8 cellular contexts compared by ENCODE assay signal in the genomic region with DNA sequence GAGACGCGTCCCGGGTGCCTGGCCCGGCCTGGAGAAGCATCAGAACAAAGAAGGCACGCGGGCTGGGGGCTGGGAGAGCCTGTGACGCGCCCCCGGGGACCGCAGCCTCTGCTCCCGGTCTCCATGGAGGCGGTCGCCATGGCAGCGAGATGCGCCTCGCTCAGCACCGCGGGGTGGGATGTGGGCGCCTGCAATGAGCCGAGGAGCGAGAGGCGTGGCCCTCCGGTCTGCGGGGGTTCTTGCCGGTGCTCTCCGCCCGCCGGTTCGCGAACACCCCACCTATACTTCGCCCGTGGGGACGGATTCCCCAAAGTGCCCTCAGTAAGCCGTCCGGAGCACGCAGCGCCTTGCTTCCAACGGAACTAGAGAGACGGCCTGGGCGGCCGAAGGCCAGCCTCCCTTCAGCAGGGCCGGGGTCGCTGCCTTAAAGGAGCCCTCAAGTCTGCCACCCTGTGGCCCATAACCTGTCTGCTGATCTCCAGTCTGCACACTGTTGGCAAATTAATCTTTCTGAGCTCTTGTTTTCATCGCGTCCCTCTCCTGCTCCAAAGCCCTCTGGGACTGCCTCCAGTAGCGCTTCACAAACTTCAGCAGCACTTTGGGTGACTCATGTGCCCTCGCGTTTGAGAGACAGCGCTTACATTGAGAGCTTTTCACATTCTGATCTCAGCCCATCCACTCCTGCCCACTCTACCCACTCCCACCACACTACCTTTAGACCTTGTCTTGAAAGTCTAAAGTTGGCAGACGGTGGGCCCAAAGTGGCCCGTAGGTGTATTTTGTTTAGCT. TPM values are rescaled to one million over a fixed set of nuclear protein-coding genes. Genes with fewer than 3 reads are reported as not detected.
DNase-seq lines count a peak whose midpoint lies in the region; ATAC-seq, FAIRE-seq and TF ChIP-seq lines count a peak whose summit lies in the region.

No MANE protein-coding gene starts in this region.

- H3K4me1 ChIP-seq in ACC112 (ENCODE audit: control insufficient read depth, insufficient read depth, low read length, unreplicated experiment) (peaks cover 16% of the 10 kb centered on the region), HepG2 (ENCODE audit: insufficient read depth, low read length) (peaks cover 74% of the 10 kb centered on the region)

- TF ChIP-seq EP300 in HepG2 (IDR thresholded peaks at IDR 0.05; ENCODE audit: low read depth in 2 of 2, low read length in 2 of 2) (0 out of 4 replicates have a peak, but pooled peaks of 1 of the 2 experiments have one; percentile 1), HepG2 (CRISPR knock-in tag; IDR thresholded peaks at IDR 0.05; ENCODE audit: borderline replicate concordance) (no peak; the same call in 1 of the 2 replicates)

- POLR2A ChIA-PET in HepG2 (lab: Yijun Ruan, JAX): interaction anchor here (0.7 to 3.4 kb wide), 22 partner anchors 8 to 367 kb away, joined by 3 to 74 read pairs (median 5); a partner anchor contains a TSS

- no peaks in the 10 kb centered on the region for H3K9me3 ChIP-seq in HepG2 (ENCODE audit: low read length)

- peak; percentile 94 for FAIRE-seq in HepG2 (lab: Jason Lieb, UNC)

- BruUV-seq in HepG2 (replicated peaks; lab: Mats Ljungman, UMichigan): TSS peak; percentile 91

- TF ChIP-seq CTCF in coronary artery (IDR thresholded peaks at IDR 0.05) (no peak), HepG2 (CRISPR knock-in tag; IDR thresholded peaks at IDR 0.05) (peak; percentile 81)

- H3K4me3 ChIP-seq in ACC112 (ENCODE audit: low read depth, low read length) (peak overlapping the region; percentile 96), coronary artery (peak overlapping the region; percentile 85), HepG2 (replicated peaks in 1 of 3; ENCODE audit: insufficient read depth in 1 of 3, low read depth in 2 of 3, low read length in 3 of 3) (peak overlapping the region; percentile 67 to 93 (median 73))

- TF ChIP-seq RAD21 in HepG2 (CRISPR knock-in tag; IDR thresholded peaks at IDR 0.05): peak; percentile 67

- H3K79me2 ChIP-seq in ACC112 (ENCODE audit: control insufficient read depth, insufficient read depth, low read length, unreplicated experiment) (peaks cover 9% of the 10 kb centered on the region), HepG2 (ENCODE audit: insufficient read depth, low read length) (peaks cover 22% of the 10 kb centered on the region)

- H3K27me3 ChIP-seq in ACC112 (ENCODE audit: insufficient read depth, low read length) (no peaks in the 10 kb centered on the region), HepG2 (ENCODE audit: control insufficient read depth in 1 of 2, insufficient read depth in 2 of 2, low read length in 2 of 2) (no peaks in the 10 kb centered on the region)

- intact Hi-C loops in HepG2 (cut with micrococcal nuclease; ENCODE audit: unreplicated experiment): loop anchor here (1.0 kb wide), 3 partner anchors 13 to 52 kb away; a partner anchor contains a TSS

- H2AFZ ChIP-seq in ACC112 (ENCODE audit: low read length, unreplicated experiment) (peak overlapping the region; percentile 80), HepG2 (ENCODE audit: low read length) (no peak overlapping the region)

- TF ChIP-seq POLR2A in HepG2 (IDR thresholded peaks at IDR 0.05; ENCODE audit: insufficient read depth in 1 of 2, low read depth in 2 of 2, low read length in 2 of 2): 0 out of 4 replicates have a peak, but pooled peaks of 1 of the 2 experiments have one; percentile 11

- H3K27ac ChIP-seq in ACC112 (ENCODE audit: low read depth, low read length): peak overlapping the region; percentile 68
- H3K27ac ChIP-seq in coronary artery: peak overlapping the region; percentile 80 to 96
- peak overlapping the region; percentile 75 for H3K27ac ChIP-seq in HepG2 (ENCODE audit: extremely low read length, insufficient read depth, low read length)

- no peaks in the 10 kb centered on the region for H4K20me1 ChIP-seq in HepG2 (ENCODE audit: insufficient read depth, low read length)

- in situ Hi-C loops in HepG2 (cut with HindIII; ENCODE audit: extremely low pct_ligation_motif_present, low pct_unique_long_range_greater_than_20kb): no loop called here

- under 1% methylated on average over 34 of the region's 51 CpGs for WGBS in HepG2 (ENCODE audit: low lambda C conversion rate)

- peak overlapping the region; percentile 85 for H3K4me2 ChIP-seq in HepG2 (ENCODE audit: low read depth, low read length)

- H3K36me3 ChIP-seq in ACC112 (ENCODE audit: insufficient read depth, low read length): no peaks in the 10 kb centered on the region
- H3K36me3 ChIP-seq in HepG2 (replicated peaks in 1 of 2; ENCODE audit: control insufficient read depth in 1 of 2, insufficient read depth in 2 of 2, low read length in 2 of 2): no peaks in the 10 kb centered on the region

- ATAC-seq in GM18511 (IDR thresholded peaks at IDR 0.05; ENCODE audit: unreplicated experiment) (peak; percentile 44), HG03135 (IDR thresholded peaks at IDR 0.05; ENCODE audit: unreplicated experiment) (peak; percentile 42), HepG2 (peak; percentile 73)

- peak overlapping the region; percentile 81 for H3K9ac ChIP-seq in HepG2 (ENCODE audit: insufficient read depth, low read depth, low read length)

- DNase-seq in NCI-H510A treated with DMSO at 0.1 percent for 48 hours (lab: John Stamatoyannopoulos, UW): peak; percentile 79
- DNase-seq in activated CD4-positive, alpha-beta T cell treated with anti-CD3 and anti-CD28 coated beads for 48 hours: peak; percentile 86
- no peak for DNase-seq in coronary artery (ENCODE audit: low spot score)
- peak; percentile 83 for DNase-seq in HepG2 (ENCODE audit: low spot score)
- DNase-seq in stimulated activated CD4-positive, alpha-beta T cell treated with anti-CD3 and anti-CD28 coated beads, Interleukin-4, amount 100 ng/mL, for 1 hour: peak; percentile 80

- CTCF ChIA-PET in HepG2 (lab: Yijun Ruan, JAX; ENCODE audit: low intra/inter-chr PET ratio, low total read pairs): interaction anchor here (1.0 to 2.7 kb wide), 7 partner anchors 10 to 92 kb away, joined by 3 to 11 read pairs (median 7); a partner anchor contains a TSS

RNA-seq across cellular contexts. Expression of a gene that starts 1.0 kb away (rescaled TPM):
- total RNA-seq in HepG2 (2016; rRNA removed; fragmentation: Illumina TruSeq; extraction: Trizol): 70.0 and 90.6 TPM in 2 replicates
- 120 and 149 TPM in 2 replicates for total RNA-seq in HepG2 (2016; cell fraction: cytosol; rRNA removed; fragmentation: Illumina TruSeq; extraction: Trizol; ENCODE audit: low read depth)
- 67.4 and 89.2 TPM in 2 replicates for total RNA-seq in HepG2 (2016; cell fraction: insoluble cytoplasmic fraction; rRNA removed; fragmentation: Illumina TruSeq; extraction: Trizol)
- 165 and 207 TPM in 2 replicates for total RNA-seq in HepG2 (2016; cell fraction: membrane; rRNA removed; fragmentation: Illumina TruSeq; extraction: Trizol)
- 43.5 and 46.5 TPM in 2 replicates for total RNA-seq in HepG2 (2016; cell fraction: nucleus; rRNA removed; fragmentation: Illumina TruSeq; extraction: Trizol)
- polyA plus RNA-seq in HepG2 (2011; rRNA removed): 38.3 and 51.7 TPM in 2 replicates
- 41.7 and 67.3 TPM in 2 replicates for polyA plus RNA-seq in HepG2 (2011; cell fraction: cytosol; rRNA removed)
- 36.2 and 38.2 TPM in 2 replicates for polyA plus RNA-seq in HepG2 (2011; cell fraction: nucleus; rRNA removed)
- 37.4 and 38.4 TPM in 2 replicates for polyA plus RNA-seq in HepG2 (2012)
- 210 and 248 TPM in 2 replicates for polyA plus RNA-seq in HepG2 (2016; cell fraction: cytosol; fragmentation: Illumina TruSeq; extraction: Trizol; ENCODE audit: low read depth)
- polyA plus RNA-seq in HepG2 (2016; cell fraction: insoluble cytoplasmic fraction; fragmentation: Illumina TruSeq; extraction: Trizol; ENCODE audit: low read depth): 96.6 and 129 TPM in 2 replicates
- polyA plus RNA-seq in HepG2 (2016; cell fraction: membrane; fragmentation: Illumina TruSeq; extraction: Trizol; ENCODE audit: low read depth): 249 and 277 TPM in 2 replicates
- polyA plus RNA-seq in HepG2 (2016; cell fraction: nucleus; fragmentation: Illumina TruSeq; extraction: Trizol; ENCODE audit: insufficient read depth, low read depth): 90.0 and 101 TPM in 2 replicates
- polyA minus RNA-seq in HepG2 (2011; rRNA and poly(A)+ RNA removed; ENCODE audit: low replicate concordance): 32.0 and 63.5 TPM in 2 replicates
- polyA minus RNA-seq in HepG2 (2011; cell fraction: cytosol; rRNA and poly(A)+ RNA removed): 30.2 and 38.4 TPM in 2 replicates
- polyA minus RNA-seq in HepG2 (2011; cell fraction: nucleus; rRNA and poly(A)+ RNA removed): 15.2 and 15.3 TPM in 2 replicates

RNA-seq across cellular contexts. Expression of a gene that starts 12.7 kb away (rescaled TPM):
- total RNA-seq in HepG2 (2016; rRNA removed; fragmentation: Illumina TruSeq; extraction: Trizol): 0.27 and 0.32 TPM in 2 replicates
- not detected in 2 replicates for total RNA-seq in HepG2 (2016; cell fraction: cytosol; rRNA removed; fragmentation: Illumina TruSeq; extraction: Trizol; ENCODE audit: low read depth)
- total RNA-seq in HepG2 (2016; cell fraction: insoluble cytoplasmic fraction; rRNA removed; fragmentation: Illumina TruSeq; extraction: Trizol): 0.15 and 0.22 TPM in 2 replicates
- 0.17 and 0.22 TPM in 2 replicates for total RNA-seq in HepG2 (2016; cell fraction: membrane; rRNA removed; fragmentation: Illumina TruSeq; extraction: Trizol)
- total RNA-seq in HepG2 (2016; cell fraction: nucleus; rRNA removed; fragmentation: Illumina TruSeq; extraction: Trizol): 0.40 TPM in 1 of 2 replicates, not detected in the other
- 0.05 and 0.11 TPM in 2 replicates for polyA plus RNA-seq in HepG2 (2011; rRNA removed)
- polyA plus RNA-seq in HepG2 (2011; cell fraction: cytosol; rRNA removed): 0.08 TPM in 1 of 2 replicates, not detected in the other
- 0.45 and 0.84 TPM in 2 replicates for polyA plus RNA-seq in HepG2 (2011; cell fraction: nucleus; rRNA removed)
- 0.11 TPM in 1 of 2 replicates, not detected in the other for polyA plus RNA-seq in HepG2 (2012)
- 0.17 and 0.22 TPM in 2 replicates for polyA plus RNA-seq in HepG2 (2016; cell fraction: cytosol; fragmentation: Illumina TruSeq; extraction: Trizol; ENCODE audit: low read depth)
- polyA plus RNA-seq in HepG2 (2016; cell fraction: insoluble cytoplasmic fraction; fragmentation: Illumina TruSeq; extraction: Trizol; ENCODE audit: low read depth): 0.24 and 0.25 TPM in 2 replicates
- 0.20 and 0.42 TPM in 2 replicates for polyA plus RNA-seq in HepG2 (2016; cell fraction: membrane; fragmentation: Illumina TruSeq; extraction: Trizol; ENCODE audit: low read depth)
- 0.29 TPM in 1 of 2 replicates, not detected in the other for polyA plus RNA-seq in HepG2 (2016; cell fraction: nucleus; fragmentation: Illumina TruSeq; extraction: Trizol; ENCODE audit: insufficient read depth, low read depth)
- 0.08 and 0.14 TPM in 2 replicates for polyA minus RNA-seq in HepG2 (2011; rRNA and poly(A)+ RNA removed; ENCODE audit: low replicate concordance)
- not detected in 2 replicates for polyA minus RNA-seq in HepG2 (2011; cell fraction: cytosol; rRNA and poly(A)+ RNA removed)
- 0.64 TPM in 1 of 2 replicates, not detected in the other for polyA minus RNA-seq in HepG2 (2011; cell fraction: nucleus; rRNA and poly(A)+ RNA removed)

RNA-seq across cellular contexts. Expression of a gene that starts 18.0 kb away (rescaled TPM):
- 42.9 and 54.5 TPM in 2 replicates for total RNA-seq in HepG2 (2016; rRNA removed; fragmentation: Illumina TruSeq; extraction: Trizol)
- total RNA-seq in HepG2 (2016; cell fraction: cytosol; rRNA removed; fragmentation: Illumina TruSeq; extraction: Trizol; ENCODE audit: low read depth): 12.7 and 12.9 TPM in 2 replicates
- total RNA-seq in HepG2 (2016; cell fraction: insoluble cytoplasmic fraction; rRNA removed; fragmentation: Illumina TruSeq; extraction: Trizol): 42.6 and 53.4 TPM in 2 replicates
- 44.1 and 47.1 TPM in 2 replicates for total RNA-seq in HepG2 (2016; cell fraction: membrane; rRNA removed; fragmentation: Illumina TruSeq; extraction: Trizol)
- total RNA-seq in HepG2 (2016; cell fraction: nucleus; rRNA removed; fragmentation: Illumina TruSeq; extraction: Trizol): 22.9 and 28.9 TPM in 2 replicates
- polyA plus RNA-seq in HepG2 (2011; rRNA removed): 10.4 and 15.6 TPM in 2 replicates
- polyA plus RNA-seq in HepG2 (2011; cell fraction: cytosol; rRNA removed): 13.3 and 14.8 TPM in 2 replicates
- polyA plus RNA-seq in HepG2 (2011; cell fraction: nucleus; rRNA removed): 19.0 and 20.4 TPM in 2 replicates
- 20.0 and 24.1 TPM in 2 replicates for polyA plus RNA-seq in HepG2 (2012)
- 11.2 and 11.4 TPM in 2 replicates for polyA plus RNA-seq in HepG2 (2016; cell fraction: cytosol; fragmentation: Illumina TruSeq; extraction: Trizol; ENCODE audit: low read depth)
- polyA plus RNA-seq in HepG2 (2016; cell fraction: insoluble cytoplasmic fraction; fragmentation: Illumina TruSeq; extraction: Trizol; ENCODE audit: low read depth): 37.8 and 42.0 TPM in 2 replicates
- 28.4 and 33.6 TPM in 2 replicates for polyA plus RNA-seq in HepG2 (2016; cell fraction: membrane; fragmentation: Illumina TruSeq; extraction: Trizol; ENCODE audit: low read depth)
- 36.6 and 38.3 TPM in 2 replicates for polyA plus RNA-seq in HepG2 (2016; cell fraction: nucleus; fragmentation: Illumina TruSeq; extraction: Trizol; ENCODE audit: insufficient read depth, low read depth)
- 40.5 and 51.2 TPM in 2 replicates for polyA minus RNA-seq in HepG2 (2011; rRNA and poly(A)+ RNA removed; ENCODE audit: low replicate concordance)
- polyA minus RNA-seq in HepG2 (2011; cell fraction: cytosol; rRNA and poly(A)+ RNA removed): 17.9 and 18.5 TPM in 2 replicates
- polyA minus RNA-seq in HepG2 (2011; cell fraction: nucleus; rRNA and poly(A)+ RNA removed): 16.0 and 16.7 TPM in 2 replicates

RNA-seq across cellular contexts. Expression of a gene that starts 27.6 kb away (rescaled TPM):
- 14.5 and 19.3 TPM in 2 replicates for total RNA-seq in HepG2 (2016; rRNA removed; fragmentation: Illumina TruSeq; extraction: Trizol)
- total RNA-seq in HepG2 (2016; cell fraction: cytosol; rRNA removed; fragmentation: Illumina TruSeq; extraction: Trizol; ENCODE audit: low read depth): 5.8 and 5.9 TPM in 2 replicates
- 15.3 and 18.9 TPM in 2 replicates for total RNA-seq in HepG2 (2016; cell fraction: insoluble cytoplasmic fraction; rRNA removed; fragmentation: Illumina TruSeq; extraction: Trizol)
- total RNA-seq in HepG2 (2016; cell fraction: membrane; rRNA removed; fragmentation: Illumina TruSeq; extraction: Trizol): 18.7 and 19.9 TPM in 2 replicates
- total RNA-seq in HepG2 (2016; cell fraction: nucleus; rRNA removed; fragmentation: Illumina TruSeq; extraction: Trizol): 13.9 and 16.9 TPM in 2 replicates
- polyA plus RNA-seq in HepG2 (2011; rRNA removed): 14.3 and 19.4 TPM in 2 replicates
- 11.6 and 15.6 TPM in 2 replicates for polyA plus RNA-seq in HepG2 (2011; cell fraction: cytosol; rRNA removed)
- polyA plus RNA-seq in HepG2 (2011; cell fraction: nucleus; rRNA removed): 49.0 and 73.9 TPM in 2 replicates
- polyA plus RNA-seq in HepG2 (2012): 26.0 and 33.6 TPM in 2 replicates
- polyA plus RNA-seq in HepG2 (2016; cell fraction: cytosol; fragmentation: Illumina TruSeq; extraction: Trizol; ENCODE audit: low read depth): 10.4 and 11.1 TPM in 2 replicates
- 30.9 and 41.0 TPM in 2 replicates for polyA plus RNA-seq in HepG2 (2016; cell fraction: insoluble cytoplasmic fraction; fragmentation: Illumina TruSeq; extraction: Trizol; ENCODE audit: low read depth)
- polyA plus RNA-seq in HepG2 (2016; cell fraction: membrane; fragmentation: Illumina TruSeq; extraction: Trizol; ENCODE audit: low read depth): 21.7 and 25.1 TPM in 2 replicates
- polyA plus RNA-seq in HepG2 (2016; cell fraction: nucleus; fragmentation: Illumina TruSeq; extraction: Trizol; ENCODE audit: insufficient read depth, low read depth): 40.4 and 46.6 TPM in 2 replicates
- 22.5 and 47.0 TPM in 2 replicates for polyA minus RNA-seq in HepG2 (2011; rRNA and poly(A)+ RNA removed; ENCODE audit: low replicate concordance)
- polyA minus RNA-seq in HepG2 (2011; cell fraction: cytosol; rRNA and poly(A)+ RNA removed): 15.7 and 18.9 TPM in 2 replicates
- polyA minus RNA-seq in HepG2 (2011; cell fraction: nucleus; rRNA and poly(A)+ RNA removed): 11.1 and 13.0 TPM in 2 replicates

RNA-seq across cellular contexts. Expression of a gene that starts 36.1 kb away (rescaled TPM):
- total RNA-seq in HepG2 (2016; rRNA removed; fragmentation: Illumina TruSeq; extraction: Trizol): not detected in 2 replicates
- total RNA-seq in HepG2 (2016; cell fraction: cytosol; rRNA removed; fragmentation: Illumina TruSeq; extraction: Trizol; ENCODE audit: low read depth): not detected in 2 replicates
- not detected in 2 replicates for total RNA-seq in HepG2 (2016; cell fraction: insoluble cytoplasmic fraction; rRNA removed; fragmentation: Illumina TruSeq; extraction: Trizol)
- not detected in 2 replicates for total RNA-seq in HepG2 (2016; cell fraction: membrane; rRNA removed; fragmentation: Illumina TruSeq; extraction: Trizol)
- not detected in 2 replicates for total RNA-seq in HepG2 (2016; cell fraction: nucleus; rRNA removed; fragmentation: Illumina TruSeq; extraction: Trizol)
- 0.01 TPM in 2 replicates for polyA plus RNA-seq in HepG2 (2011; rRNA removed)
- polyA plus RNA-seq in HepG2 (2011; cell fraction: cytosol; rRNA removed): 0.03 and 0.04 TPM in 2 replicates
- 0.14 and 0.17 TPM in 2 replicates for polyA plus RNA-seq in HepG2 (2011; cell fraction: nucleus; rRNA removed)
- polyA plus RNA-seq in HepG2 (2012): 0.90 and 1.9 TPM in 2 replicates
- not detected in 2 replicates for polyA plus RNA-seq in HepG2 (2016; cell fraction: cytosol; fragmentation: Illumina TruSeq; extraction: Trizol; ENCODE audit: low read depth)
- polyA plus RNA-seq in HepG2 (2016; cell fraction: insoluble cytoplasmic fraction; fragmentation: Illumina TruSeq; extraction: Trizol; ENCODE audit: low read depth): not detected in 2 replicates
- not detected in 2 replicates for polyA plus RNA-seq in HepG2 (2016; cell fraction: membrane; fragmentation: Illumina TruSeq; extraction: Trizol; ENCODE audit: low read depth)
- not detected in 2 replicates for polyA plus RNA-seq in HepG2 (2016; cell fraction: nucleus; fragmentation: Illumina TruSeq; extraction: Trizol; ENCODE audit: insufficient read depth, low read depth)
- 0.10 TPM in 1 of 2 replicates, not detected in the other for polyA minus RNA-seq in HepG2 (2011; rRNA and poly(A)+ RNA removed; ENCODE audit: low replicate concordance)
- polyA minus RNA-seq in HepG2 (2011; cell fraction: cytosol; rRNA and poly(A)+ RNA removed): not detected in 2 replicates
- polyA minus RNA-seq in HepG2 (2011; cell fraction: nucleus; rRNA and poly(A)+ RNA removed): 0.13 TPM in 1 of 2 replicates, not detected in the other
